In the genomic region with DNA sequence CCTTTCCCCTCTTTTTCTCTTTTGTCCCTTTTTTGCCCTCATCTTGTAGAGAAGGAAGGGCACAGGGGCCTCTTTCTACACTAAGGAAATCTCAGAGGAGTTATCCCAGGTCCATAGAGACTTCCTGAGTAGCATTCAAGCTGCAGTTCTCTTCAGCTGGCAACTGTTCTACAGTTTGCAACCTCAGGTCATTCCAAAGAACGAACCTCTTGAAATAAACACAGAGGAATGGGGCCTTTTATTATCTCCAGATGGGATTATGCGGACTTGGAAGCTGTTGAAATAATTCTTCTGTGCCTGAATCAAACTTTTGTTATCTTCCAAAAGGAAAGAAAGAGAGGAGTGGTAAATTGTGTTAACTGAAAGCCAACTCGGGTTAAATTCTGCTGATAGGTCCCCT, we compare ENCODE assay signal across 2 cellular contexts.
TF ChIP-seq lines count a peak whose summit lies in the region.

No MANE protein-coding gene starts in this region.

TF ChIP-seq in A549, 52 proteins besides CTCF, POLR2A, EP300 and RAD21:
- TF ChIP-seq FOSB (CRISPR knock-in tag; IDR thresholded peaks at IDR 0.05): no peak
- no peak for TF ChIP-seq SREBF2 (IDR thresholded peaks at IDR 0.05)
- no peak for TF ChIP-seq HOXB13 (CRISPR knock-in tag; IDR thresholded peaks at IDR 0.05; ENCODE audit: low read depth)

TF ChIP-seq in IMR-90, 13 proteins besides CTCF, POLR2A, EP300 and RAD21:
- no peak for TF ChIP-seq CEBPB (IDR thresholded peaks at IDR 0.05; ENCODE audit: low read depth, low read length)
- TF ChIP-seq MXI1 (IDR thresholded peaks at IDR 0.05; ENCODE audit: borderline replicate concordance, low read depth, low read length): no peak
- TF ChIP-seq, protein P1, sequence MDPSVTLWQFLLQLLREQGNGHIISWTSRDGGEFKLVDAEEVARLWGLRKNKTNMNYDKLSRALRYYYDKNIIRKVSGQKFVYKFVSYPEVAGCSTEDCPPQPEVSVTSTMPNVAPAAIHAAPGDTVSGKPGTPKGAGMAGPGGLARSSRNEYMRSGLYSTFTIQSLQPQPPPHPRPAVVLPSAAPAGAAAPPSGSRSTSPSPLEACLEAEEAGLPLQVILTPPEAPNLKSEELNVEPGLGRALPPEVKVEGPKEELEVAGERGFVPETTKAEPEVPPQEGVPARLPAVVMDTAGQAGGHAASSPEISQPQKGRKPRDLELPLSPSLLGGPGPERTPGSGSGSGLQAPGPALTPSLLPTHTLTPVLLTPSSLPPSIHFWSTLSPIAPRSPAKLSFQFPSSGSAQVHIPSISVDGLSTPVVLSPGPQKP (IDR thresholded peaks at IDR 0.05; ENCODE audit: borderline replicate concordance, low read depth, low read length): no peak
- TF ChIP-seq, protein P2, sequence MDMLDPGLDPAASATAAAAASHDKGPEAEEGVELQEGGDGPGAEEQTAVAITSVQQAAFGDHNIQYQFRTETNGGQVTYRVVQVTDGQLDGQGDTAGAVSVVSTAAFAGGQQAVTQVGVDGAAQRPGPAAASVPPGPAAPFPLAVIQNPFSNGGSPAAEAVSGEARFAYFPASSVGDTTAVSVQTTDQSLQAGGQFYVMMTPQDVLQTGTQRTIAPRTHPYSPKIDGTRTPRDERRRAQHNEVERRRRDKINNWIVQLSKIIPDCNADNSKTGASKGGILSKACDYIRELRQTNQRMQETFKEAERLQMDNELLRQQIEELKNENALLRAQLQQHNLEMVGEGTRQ (IDR thresholded peaks at IDR 0.05; ENCODE audit: low read depth, low read length): no peak
- TF ChIP-seq NFE2L2 (IDR thresholded peaks at IDR 0.05; ENCODE audit: low read depth, low read length): no peak
- TF ChIP-seq RFX5 (IDR thresholded peaks at IDR 0.05; ENCODE audit: low read depth, low read length): no peak
- no peak for TF ChIP-seq MAFK (IDR thresholded peaks at IDR 0.05; ENCODE audit: low read depth, low read length)
- no peak for TF ChIP-seq FOS (IDR thresholded peaks at IDR 0.05; ENCODE audit: low read depth, low read length)
- no peak for TF ChIP-seq CHD1 (IDR thresholded peaks at IDR 0.05; ENCODE audit: low read depth, low read length)
- no peak for TF ChIP-seq RCOR1 (IDR thresholded peaks at IDR 0.05; ENCODE audit: insufficient replicate concordance, low read length)
- no peak for TF ChIP-seq SMC3 (IDR thresholded peaks at IDR 0.05; ENCODE audit: low read depth, low read length)
- TF ChIP-seq BHLHE40 (IDR thresholded peaks at IDR 0.05; ENCODE audit: low read depth, low read length): no peak
- TF ChIP-seq MAZ (IDR thresholded peaks at IDR 0.05; ENCODE audit: borderline replicate concordance, low read depth, low read length): no peak
